Comparison of ENCODE assay signal across 1 cellular context in genomic region chr22:39283312-39284141, GRCh38.
TF ChIP-seq lines count a peak whose summit lies in the region.

No MANE protein-coding gene starts in this region.

TF ChIP-seq in K562, 482 proteins besides CTCF, POLR2A, EP300 and RAD21 (continued from another document and continues in another):
- TF ChIP-seq ZNF609 (CRISPR knock-in tag; IDR thresholded peaks at IDR 0.05; ENCODE audit: borderline replicate concordance): no peak
- no peak for TF ChIP-seq FOXJ3 (CRISPR knock-in tag; IDR thresholded peaks at IDR 0.05)
- no peak for TF ChIP-seq THRAP3 (IDR thresholded peaks at IDR 0.05; ENCODE audit: borderline replicate concordance)
- no peak for TF ChIP-seq STAT5A (IDR thresholded peaks at IDR 0.05; ENCODE audit: borderline replicate concordance, low read length)
- no peak for TF ChIP-seq E2F3 (CRISPR knock-in tag; IDR thresholded peaks at IDR 0.05)
- no peak for TF ChIP-seq ZNF551 (CRISPR knock-in tag; IDR thresholded peaks at IDR 0.05)
- TF ChIP-seq SMAD3 (CRISPR knock-in tag; conservative IDR thresholded peaks at IDR 0.05): no peak
- TF ChIP-seq CHAMP1 (IDR thresholded peaks at IDR 0.05): no peak
- no peak for TF ChIP-seq NELFE (IDR thresholded peaks at IDR 0.05; ENCODE audit: insufficient read depth, insufficient read length)
- no peak for TF ChIP-seq SRSF1 (IDR thresholded peaks at IDR 0.05; ENCODE audit: low read depth, low read length)
- TF ChIP-seq BRD4 (IDR thresholded peaks at IDR 0.05): no peak
- peak; percentile 79; the same call in 1 of the 2 replicates for TF ChIP-seq BACH1 (tag; IDR thresholded peaks at IDR 0.05)
- peak; percentile 60; the same call in 1 of the 2 replicates for TF ChIP-seq MBD2 (IDR thresholded peaks at IDR 0.05; ENCODE audit: borderline replicate concordance, low read depth)
- peak; percentile 55 for TF ChIP-seq SOX6 (IDR thresholded peaks at IDR 0.05)
- peak; percentile 78 for TF ChIP-seq MYC (IDR thresholded peaks at IDR 0.05; ENCODE audit: low read depth, low read length)
- no peak for TF ChIP-seq MYC (CRISPR knock-in tag; IDR thresholded peaks at IDR 0.05; ENCODE audit: borderline replicate concordance, low read depth)
- no peak for TF ChIP-seq ZNF280B (CRISPR knock-in tag; IDR thresholded peaks at IDR 0.05)
- TF ChIP-seq MITF (IDR thresholded peaks at IDR 0.05): no peak
- no peak for TF ChIP-seq SUPT5H (IDR thresholded peaks at IDR 0.05)
- peak; percentile 92 for TF ChIP-seq DPF2 (IDR thresholded peaks at IDR 0.05)
- 0 out of 2 replicates have a peak, but pooled peaks have one; percentile 12 for TF ChIP-seq SMARCA5 (IDR thresholded peaks at IDR 0.05)
- TF ChIP-seq CREB3L1 (IDR thresholded peaks at IDR 0.05; ENCODE audit: borderline replicate concordance, low read depth): no peak; the same call in 1 of the 2 replicates
- peak; percentile 5 for TF ChIP-seq TBP (optimal IDR thresholded peaks at IDR 0.05; ENCODE audit: low read depth, low read length)
- no peak for TF ChIP-seq TCF7 (IDR thresholded peaks at IDR 0.05; ENCODE audit: borderline replicate concordance)
- no peak for TF ChIP-seq NCOA4 (IDR thresholded peaks at IDR 0.05; ENCODE audit: partially characterized antibody)
- TF ChIP-seq ZBTB11 (CRISPR knock-in tag; IDR thresholded peaks at IDR 0.05): peak in 1 of 3 experiments; percentile 63; a peak in 2 of 6 replicates
- no peak for TF ChIP-seq ZC3H8 (IDR thresholded peaks at IDR 0.05)
- no peak for TF ChIP-seq POU5F1 (IDR thresholded peaks at IDR 0.05; ENCODE audit: borderline replicate concordance, low read depth, low read length, partially characterized antibody)
- no peak for TF ChIP-seq FIP1L1 (IDR thresholded peaks at IDR 0.05; ENCODE audit: low read depth, low read length, poor library complexity, severe bottlenecking)
- TF ChIP-seq CBX3 (IDR thresholded peaks at IDR 0.05; ENCODE audit: borderline replicate concordance in 1 of 2, low read length in 2 of 2): no peak; a peak in 1 of 3 replicates
- TF ChIP-seq TFAP4 (CRISPR knock-in tag; IDR thresholded peaks at IDR 0.05; ENCODE audit: borderline replicate concordance): peak; percentile 96
- TF ChIP-seq SNRNP70 (optimal IDR thresholded peaks at IDR 0.05; ENCODE audit: low read depth, low read length): no peak
- 0 out of 2 replicates have a peak, but pooled peaks have one; percentile 56 for TF ChIP-seq NR4A1 (CRISPR knock-in tag; IDR thresholded peaks at IDR 0.05)
- no peak for TF ChIP-seq NR4A1 (tag; IDR thresholded peaks at IDR 0.05)
- no peak for TF ChIP-seq ATF6 (CRISPR knock-in tag; IDR thresholded peaks at IDR 0.05)
- TF ChIP-seq POLR2AphosphoS5 (IDR thresholded peaks at IDR 0.05; ENCODE audit: control insufficient read depth, insufficient read depth, low read depth, low read length): no peak
- no peak for TF ChIP-seq ZNF347 (CRISPR knock-in tag; IDR thresholded peaks at IDR 0.05; ENCODE audit: low read depth)
- TF ChIP-seq ETS2 (tag; IDR thresholded peaks at IDR 0.05; ENCODE audit: borderline replicate concordance, poor library complexity, severe bottlenecking): no peak
- peak; percentile 76 for TF ChIP-seq BHLHE40 (IDR thresholded peaks at IDR 0.05; ENCODE audit: low read length)
- peak; percentile 95 for TF ChIP-seq CTBP1 (IDR thresholded peaks at IDR 0.05; ENCODE audit: borderline replicate concordance)
- no peak for TF ChIP-seq PHF20 (IDR thresholded peaks at IDR 0.05; ENCODE audit: partially characterized antibody)
- TF ChIP-seq RBM22 (IDR thresholded peaks at IDR 0.05; ENCODE audit: low read depth, low read length, poor library complexity, severe bottlenecking): no peak
- peak; percentile 89 for TF ChIP-seq ETV5 (CRISPR knock-in tag; IDR thresholded peaks at IDR 0.05; ENCODE audit: low read depth)
- TF ChIP-seq ZC3H11A (IDR thresholded peaks at IDR 0.05; ENCODE audit: low read depth, low read length): no peak
- TF ChIP-seq HNRNPLL (IDR thresholded peaks at IDR 0.05; ENCODE audit: low read depth, low read length, poor library complexity, severe bottlenecking): no peak
- peak; percentile 85 for TF ChIP-seq ZFX (CRISPR knock-in tag; IDR thresholded peaks at IDR 0.05)
- TF ChIP-seq OTX1 (CRISPR knock-in tag; IDR thresholded peaks at IDR 0.05): no peak
- TF ChIP-seq RB1 (IDR thresholded peaks at IDR 0.05; ENCODE audit: low read depth): peak; percentile 42; the same call in 1 of the 2 replicates
- TF ChIP-seq RBBP5 (IDR thresholded peaks at IDR 0.05; ENCODE audit: borderline replicate concordance, insufficient read depth, low read length, poor library complexity, severe bottlenecking): peak; percentile 47
